Comparison of ENCODE assay signal across 8 cellular contexts in genomic region chr19:57389730-57390598, GRCh38. TPM values are rescaled to one million over a fixed set of nuclear protein-coding genes. Genes with fewer than 3 reads are reported as not detected.
A peak's percentile ranks its signal among the peaks of the same experiment; 100 is the strongest.
DNase-seq lines count a peak whose midpoint lies in the region; ATAC-seq and TF ChIP-seq lines count a peak whose summit lies in the region.

TSS of gene ZNF548 (plus strand) at chr19:57389854. CDS start at chr19:57390100, 246 bp downstream.

- H3K4me3 Mint-ChIP-seq in activated B cell treated with CpG ODN at 0.5 μM for 24 hours, result peak within 1 kb of the TSS; percentile 94
- peak within 1 kb of the TSS; percentile 92 to 98 (median 97) for H3K4me3 Mint-ChIP-seq in immature natural killer cell

- peaks cover 0 to 12% (median 0%) of the 10 kb centered on the region in 8 donors for H3K9me3 ChIP-seq in spleen

- TF ChIP-seq CTCF in AG09309 (IDR thresholded peaks at IDR 0.05; ENCODE audit: control insufficient read depth, insufficient read depth, low read depth, low read length, missing control alignments) (no peak), activated B cell treated with CpG ODN at 0.5 μM for 24 hours (IDR thresholded peaks at IDR 0.05) (no peak), spleen (IDR thresholded peaks at IDR 0.05 in 8 of 11, conservative IDR thresholded peaks at IDR 0.05 in 3 of 11) (peak in 8 of 11 experiments; percentile 12 to 57 (median 42))

- H3K36me3 ChIP-seq in spleen, result peaks cover 0 to 24% (median 9%) of the 10 kb centered on the region in 6 donors

- peak within 1 kb of the TSS; percentile 91 for H3K27ac Mint-ChIP-seq in activated B cell treated with CpG ODN at 0.5 μM for 24 hours
- H3K27ac Mint-ChIP-seq in immature natural killer cell, result peak within 1 kb of the TSS; percentile 94 to 98 (median 98)

- H3K4me1 ChIP-seq in spleen, result peaks cover 6 to 43% (median 21%) of the 10 kb centered on the region in 6 donors

- peaks cover 34% of the 10 kb centered on the region for H3K4me1 Mint-ChIP-seq in activated B cell treated with CpG ODN at 0.5 μM for 24 hours
- peaks cover 50 to 61% of the 10 kb centered on the region in 2 donors for H3K4me1 Mint-ChIP-seq in immature natural killer cell

- intact Hi-C loops in activated B cell treated with CpG ODN at 0.5 μM for 24 hours (cut with micrococcal nuclease) (loop anchor here (1.0 to 5.0 kb wide), 12 partner anchors 21 to 997 kb away; partner anchors contain the start of genes ERVK3-1, TRAPPC2B, ZNF17 and ZNF264), spleen (cut with DNase I; ENCODE audit: low total_unique reads) (no loop called here)

- POLR2A ChIA-PET in activated B cell treated with CpG ODN at 0.5 μM for 24 hours (lab: Charles Lee), result interaction anchor here (0.6 to 2.4 kb wide), 15 partner anchors 20 to 1073 kb away, joined by 3 to 22 read pairs (median 5); partner anchors contain the start of genes TRAPPC2B, ZNF154, ZNF274 and ZNF304

- H3K27me3 Mint-ChIP-seq in activated B cell treated with CpG ODN at 0.5 μM for 24 hours (no peaks in the 10 kb centered on the region), immature natural killer cell (ENCODE audit: low read depth in 3 of 3) (peaks cover 6 to 15% (median 13%) of the 10 kb centered on the region in 3 donors)

- peaks cover 38% of the 10 kb centered on the region for H3K36me3 Mint-ChIP-seq in activated B cell treated with CpG ODN at 0.5 μM for 24 hours (ENCODE audit: low read depth)
- H3K36me3 Mint-ChIP-seq in immature natural killer cell, result peaks cover 6 to 20% (median 17%) of the 10 kb centered on the region in 3 donors

- ATAC-seq in GM18909 (IDR thresholded peaks at IDR 0.05; ENCODE audit: poor library complexity, unreplicated experiment) (peak; percentile 98), HG03175 (IDR thresholded peaks at IDR 0.05; ENCODE audit: unreplicated experiment) (peak; percentile 98), activated B cell treated with CpG ODN at 0.5 μM for 24 hours (ENCODE audit: low read depth) (peak; percentile 98)

- no peaks in the 10 kb centered on the region for H3K27me3 ChIP-seq in spleen (replicated peaks in 1 of 7)

- 0 to 1% (median 1%) methylated on average over 24 to 50 of the region's 50 CpGs for WGBS in spleen, 5 donors

- peak within 1 kb of the TSS; percentile 96 for H3K4me3 ChIP-seq in AG09309 (ENCODE audit: control insufficient read depth, low read depth, low read length)
- H3K4me3 ChIP-seq in spleen, result peak within 1 kb of the TSS; percentile 55 to 85 (median 74)

- CTCF ChIA-PET in activated B cell treated with CpG ODN at 0.5 μM for 24 hours (lab: Charles Lee), result interaction anchor here (1.0 kb wide), 1 partner anchor 16 kb away, joined by 3 read pairs; no protein-coding TSS in a partner anchor

- peak; percentile 96 for DNase-seq in AG09309 (ENCODE audit: low read depth)
- peak; percentile 94 for DNase-seq in NCI-H345 (lab: John Stamatoyannopoulos, UW)
- DNase-seq in activated B cell treated with CpG ODN at 0.5 μM for 24 hours, result peak; percentile 96
- peak; percentile 59 to 100 (median 96) for DNase-seq in caudate nucleus (lab: John Stamatoyannopoulos, UW)
- DNase-seq in immature natural killer cell, result peak; percentile 98
- peak; percentile 97 for DNase-seq in spleen

- H3K9me3 Mint-ChIP-seq in activated B cell treated with CpG ODN at 0.5 μM for 24 hours (peaks cover 3% of the 10 kb centered on the region), immature natural killer cell (peaks cover 0 to 4% (median 0%) of the 10 kb centered on the region in 6 donors)

- TF ChIP-seq POLR2A in spleen (IDR thresholded peaks at IDR 0.05), result peak in 1 of 3 donors; percentile 29

- peak within 1 kb of the TSS; percentile 75 for H3K27ac ChIP-seq in caudate nucleus (ENCODE audit: low read depth, low read length)
- H3K27ac ChIP-seq in spleen, result peak within 1 kb of the TSS; percentile 82 to 94 (median 90)

RNA-seq across cellular contexts. Expression of gene ZNF548, which starts in this region (rescaled TPM):
- total RNA-seq in activated B cell treated with CpG ODN at 0.5 μM for 24 hours (38.7 and 39.7 TPM in 2 replicates), spleen (10 to 100 TPM; 21.2 to 48.2 (median 34.6) TPM)
- polyA plus RNA-seq in immature natural killer cell (10 to 100 TPM; 13.4 to 16.1 (median 15.9) TPM), spleen (10 to 100 TPM; 12.4 to 14.2 (median 12.5) TPM)

Comparison
In these comparisons a context has a peak if more than half of its experiments do, and no peak if none do; other contexts are left out.
1. Peak in every context shown above with its lines: DNase-seq, ATAC-seq, H3K4me3 ChIP-seq and H3K27ac ChIP-seq.
2. CTCF ChIP-seq: peak in spleen (8 of 11); none in AG09309 (single experiment) and activated B cell treated with CpG ODN at 0.5 μM for 24 hours (single experiment).